2 cellular contexts compared by ENCODE assay signal in genomic region chr17:34242553-34242952, GRCh38.
TF ChIP-seq lines count a peak whose summit lies in the region.

No MANE protein-coding gene starts in this region.

TF ChIP-seq in SK-N-SH, 30 proteins besides CTCF, POLR2A, EP300 and RAD21 (continued from another document):
- TF ChIP-seq PBX3 (IDR thresholded peaks at IDR 0.05) (peak; percentile 54; the same call in 1 of the 2 replicates), MEF2A (IDR thresholded peaks at IDR 0.05; ENCODE audit: borderline replicate concordance, low read depth) (no peak), RCOR1 (IDR thresholded peaks at IDR 0.05; ENCODE audit: low read length) (no peak), USF1 (IDR thresholded peaks at IDR 0.05; ENCODE audit: borderline replicate concordance, low read depth) (no peak), JUND (IDR thresholded peaks at IDR 0.05) (0 out of 2 replicates have a peak, but pooled peaks have one; percentile 19), FOXM1 (IDR thresholded peaks at IDR 0.05; ENCODE audit: low read depth) (no peak)
TF ChIP-seq in SK-N-SH: peak in this region for 2.

TF ChIP-seq in SK-N-SH treated with all-trans-retinoic acid at 6 μM for 48 hours, 23 proteins besides CTCF, POLR2A, EP300 and RAD21 (continued from another document):
- no peak for TF ChIP-seq PATZ1 (CRISPR knock-in tag; IDR thresholded peaks at IDR 0.05; ENCODE audit: borderline replicate concordance)
- TF ChIP-seq GLIS3 (CRISPR knock-in tag; IDR thresholded peaks at IDR 0.05): no peak
- no peak for TF ChIP-seq ARNTL (CRISPR knock-in tag; IDR thresholded peaks at IDR 0.05; ENCODE audit: borderline replicate concordance, low read depth)
- TF ChIP-seq CSDC2 (CRISPR knock-in tag; IDR thresholded peaks at IDR 0.05): no peak
- TF ChIP-seq POU6F1 (CRISPR knock-in tag; IDR thresholded peaks at IDR 0.05; ENCODE audit: borderline replicate concordance, low read depth): no peak
- no peak for TF ChIP-seq ISL1 (CRISPR knock-in tag; IDR thresholded peaks at IDR 0.05)
- no peak for TF ChIP-seq ZC3H10 (CRISPR knock-in tag; IDR thresholded peaks at IDR 0.05)
- no peak for TF ChIP-seq PPARA (CRISPR knock-in tag; IDR thresholded peaks at IDR 0.05; ENCODE audit: borderline replicate concordance)
- TF ChIP-seq ZNF8 (CRISPR knock-in tag; IDR thresholded peaks at IDR 0.05): no peak
- TF ChIP-seq ZNF565 (CRISPR knock-in tag; conservative IDR thresholded peaks at IDR 0.05; ENCODE audit: low read depth): no peak
- TF ChIP-seq BACH2 (CRISPR knock-in tag; IDR thresholded peaks at IDR 0.05; ENCODE audit: borderline replicate concordance): no peak
- TF ChIP-seq RARB (CRISPR knock-in tag; IDR thresholded peaks at IDR 0.05): no peak
- no peak for TF ChIP-seq ZFP3 (CRISPR knock-in tag; IDR thresholded peaks at IDR 0.05)
- no peak for TF ChIP-seq SNAI2 (CRISPR knock-in tag; IDR thresholded peaks at IDR 0.05)
- no peak for TF ChIP-seq TCF4 (CRISPR knock-in tag; IDR thresholded peaks at IDR 0.05; ENCODE audit: borderline replicate concordance)
- TF ChIP-seq CSRNP3 (CRISPR knock-in tag; IDR thresholded peaks at IDR 0.05): no peak
